Comparison of ENCODE assay signal across 8 cellular contexts in the genomic region with DNA sequence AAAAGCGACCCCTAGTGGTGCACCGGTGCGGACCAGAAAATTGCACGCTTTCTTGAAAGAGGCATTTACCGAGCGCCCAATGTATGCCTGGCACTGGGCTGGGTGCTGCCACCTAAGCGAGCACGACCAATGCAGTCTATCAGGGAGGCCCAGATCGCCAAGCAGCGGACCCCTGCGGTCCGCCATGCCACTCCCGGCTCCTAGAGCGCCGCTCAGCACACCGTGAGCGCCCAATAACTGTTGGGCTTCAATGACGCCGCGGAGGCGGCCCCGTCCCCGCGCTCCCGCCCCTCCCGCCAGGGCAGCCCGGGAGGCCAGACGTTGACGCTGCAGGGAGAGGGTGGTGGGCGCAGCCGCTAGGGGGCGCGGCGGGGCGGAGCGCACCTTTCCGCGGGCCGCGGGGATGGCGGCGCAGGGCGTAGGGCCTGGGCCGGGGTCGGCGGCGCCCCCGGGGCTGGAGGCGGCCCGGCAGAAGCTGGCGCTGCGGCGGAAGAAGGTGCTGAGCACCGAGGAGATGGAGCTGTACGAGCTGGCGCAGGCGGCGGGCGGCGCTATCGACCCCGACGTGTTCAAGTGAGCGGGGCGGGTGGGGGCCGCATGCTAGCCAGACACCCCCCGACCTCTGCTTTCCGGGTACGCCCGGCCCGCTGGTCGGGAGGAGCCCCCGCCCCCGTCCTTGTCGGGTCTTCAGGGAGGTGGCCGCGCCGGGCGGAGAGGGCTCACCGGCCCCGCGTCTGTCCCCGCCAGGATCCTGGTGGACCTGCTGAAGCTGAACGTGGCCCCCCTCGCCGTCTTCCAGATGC. TPM values are rescaled to one million over a fixed set of nuclear protein-coding genes. Genes with fewer than 3 reads are reported as not detected.
DNase-seq lines count a peak whose midpoint lies in the region; ATAC-seq and TF ChIP-seq lines count a peak whose summit lies in the region.
"Not testable (repeated sequence)": the region's sequence is repeated elsewhere in the genome, so short reads cannot be mapped to it uniquely, and the experiment has no call there.

A gene with protein sequence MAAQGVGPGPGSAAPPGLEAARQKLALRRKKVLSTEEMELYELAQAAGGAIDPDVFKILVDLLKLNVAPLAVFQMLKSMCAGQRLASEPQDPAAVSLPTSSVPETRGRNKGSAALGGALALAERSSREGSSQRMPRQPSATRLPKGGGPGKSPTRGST (plus strand): TSS at position 383 of the 803 bp plus-strand sequence. CDS start 21 bp downstream, at position 404.

- ATAC-seq in GM23338: peak; percentile 90
- ATAC-seq in naive thymus-derived CD8-positive, alpha-beta T cell: peak; percentile 83

- DNase-seq in EL (peak; percentile 84), GM23338 (ENCODE audit: low spot score) (peak; percentile 84), Kasumi-1 (lab: John Stamatoyannopoulos, UW) (peak; percentile 72 to 76), RKO (ENCODE audit: low spot score) (peak; percentile 87), fibroblast of lung (ENCODE audit: low read depth in 2 of 2) (peak; percentile 77 to 82)
- DNase-seq in activated T-helper 1 cell treated with anti-CD3 and anti-CD28 coated beads, Interleukin-12 subunit alpha, Interleukin-12 subunit beta, Interleukin-2, Interleukin-4 antibody, amounts not matched to agents 30 ng/mL and 10 ng/mL and 1 ng/mL, durations not matched to agents 14 hours and 24 hours and 36 hours (ENCODE audit: low spot score): peak; percentile 89
- peak; percentile 81 to 94 (median 90) for DNase-seq in naive thymus-derived CD8-positive, alpha-beta T cell
- peak; percentile 80 to 98 (median 90) for DNase-seq in stimulated activated naive CD4-positive, alpha-beta T cell (lab: John Stamatoyannopoulos, UW)

- not testable (repeated sequence) for H3K9me3 Mint-ChIP-seq in GM23338; activated T-helper 1 cell treated with anti-CD3 and anti-CD28 coated beads, Interleukin-12 subunit alpha, Interleukin-12 subunit beta, Interleukin-2, Interleukin-4 antibody, amounts not matched to agents 30 ng/mL and 10 ng/mL and 1 ng/mL, durations not matched to agents 14 hours and 24 hours and 36 hours; naive thymus-derived CD8-positive, alpha-beta T cell

- POLR2A ChIA-PET in naive thymus-derived CD8-positive, alpha-beta T cell (lab: Charles Lee): interaction anchor here (0.7 to 3.1 kb wide), 6 partner anchors 37 to 191 kb away, joined by 3 to 60 read pairs (median 4); partner anchors contain the start of genes CCDC74B and IMP4

- H3K27ac Mint-ChIP-seq in GM23338: peak within 1 kb of the TSS; percentile 99
- peak within 1 kb of the TSS; percentile 92 for H3K27ac Mint-ChIP-seq in activated T-helper 1 cell treated with anti-CD3 and anti-CD28 coated beads, Interleukin-12 subunit alpha, Interleukin-12 subunit beta, Interleukin-2, Interleukin-4 antibody, amounts not matched to agents 30 ng/mL and 10 ng/mL and 1 ng/mL, durations not matched to agents 14 hours and 24 hours and 36 hours
- H3K27ac Mint-ChIP-seq in naive thymus-derived CD8-positive, alpha-beta T cell: peak within 1 kb of the TSS; percentile 85 to 99 (median 96)

- not testable (repeated sequence) for H4K20me1 ChIP-seq in GM23338 (replicated peaks; ENCODE audit: insufficient read depth); fibroblast of lung (ENCODE audit: control insufficient read depth, extremely low read depth, insufficient read depth, low read length)

- TF ChIP-seq CTCF in GM23338 (conservative IDR thresholded peaks at IDR 0.05; ENCODE audit: low read depth in 2 of 2) (peak in 1 of 2 experiments; percentile 74), fibroblast of lung (conservative IDR thresholded peaks at IDR 0.05 in 1 of 2, IDR thresholded peaks at IDR 0.05 in 1 of 2; ENCODE audit: low read depth in 1 of 2, low read length in 2 of 2) (peak; percentile 42 to 48)

- H2AFZ ChIP-seq in GM23338: not testable (repeated sequence)
- H2AFZ ChIP-seq in fibroblast of lung (ENCODE audit: low read length): peak within 1 kb of the TSS; percentile 81

- H3K27ac ChIP-seq in GM23338 (ENCODE audit: low read depth) (peak within 1 kb of the TSS; percentile 66; the same call in 1 of the 2 replicates), fibroblast of lung (ENCODE audit: insufficient read depth, low read length) (peak within 1 kb of the TSS; percentile 90)

- H3K36me3 ChIP-seq in GM23338 (ENCODE audit: insufficient read depth); fibroblast of lung (ENCODE audit: control insufficient read depth, insufficient read depth, low read length): not testable (repeated sequence)

- not testable (repeated sequence) for H3K9me2 ChIP-seq in GM23338 (ENCODE audit: insufficient read depth)

- intact Hi-C loops in activated T-helper 1 cell treated with anti-CD3 and anti-CD28 coated beads, Interleukin-12 subunit alpha, Interleukin-12 subunit beta, Interleukin-2, Interleukin-4 antibody, amounts not matched to agents 30 ng/mL and 10 ng/mL and 1 ng/mL, durations not matched to agents 14 hours and 24 hours and 36 hours (cut with micrococcal nuclease): loop anchor here (1.0 to 5.0 kb wide), 9 partner anchors 35 to 1310 kb away; partner anchors contain the start of genes CCDC74B, IMP4, MZT2A and PTPN18

- H3K9ac ChIP-seq in fibroblast of lung (ENCODE audit: insufficient read depth, low read length): peak within 1 kb of the TSS; percentile 89

- peaks cover 11% of the 10 kb centered on the region for H3K27me3 Mint-ChIP-seq in GM23338 (ENCODE audit: insufficient read depth, low read depth, poor library complexity)
- H3K27me3 Mint-ChIP-seq in activated T-helper 1 cell treated with anti-CD3 and anti-CD28 coated beads, Interleukin-12 subunit alpha, Interleukin-12 subunit beta, Interleukin-2, Interleukin-4 antibody, amounts not matched to agents 30 ng/mL and 10 ng/mL and 1 ng/mL, durations not matched to agents 14 hours and 24 hours and 36 hours (ENCODE audit: insufficient read depth); naive thymus-derived CD8-positive, alpha-beta T cell: not testable (repeated sequence)

- H3K27me3 ChIP-seq in GM23338 (ENCODE audit: insufficient read depth); fibroblast of lung (ENCODE audit: control insufficient read depth, insufficient read depth, low read length): not testable (repeated sequence)

- H3K4me1 Mint-ChIP-seq in GM23338; activated T-helper 1 cell treated with anti-CD3 and anti-CD28 coated beads, Interleukin-12 subunit alpha, Interleukin-12 subunit beta, Interleukin-2, Interleukin-4 antibody, amounts not matched to agents 30 ng/mL and 10 ng/mL and 1 ng/mL, durations not matched to agents 14 hours and 24 hours and 36 hours (ENCODE audit: low read depth): not testable (repeated sequence)
- H3K4me1 Mint-ChIP-seq in naive thymus-derived CD8-positive, alpha-beta T cell: peaks cover 5 to 40% (median 35%) of the 10 kb centered on the region in 4 donors

- not testable (repeated sequence) for H3F3A ChIP-seq in GM23338 (replicated peaks; ENCODE audit: low read depth)

- H3K9me3 ChIP-seq in fibroblast of lung (ENCODE audit: control insufficient read depth, insufficient read depth, low read depth, low read length): not testable (repeated sequence)

- H3K4me3 Mint-ChIP-seq in GM23338: peak within 1 kb of the TSS; percentile 99
- peak within 1 kb of the TSS; percentile 93 for H3K4me3 Mint-ChIP-seq in activated T-helper 1 cell treated with anti-CD3 and anti-CD28 coated beads, Interleukin-12 subunit alpha, Interleukin-12 subunit beta, Interleukin-2, Interleukin-4 antibody, amounts not matched to agents 30 ng/mL and 10 ng/mL and 1 ng/mL, durations not matched to agents 14 hours and 24 hours and 36 hours
- H3K4me3 Mint-ChIP-seq in naive thymus-derived CD8-positive, alpha-beta T cell: peak within 1 kb of the TSS; percentile 87 to 95 (median 91)

- H3K4me3 ChIP-seq in GM23338: peak within 1 kb of the TSS; percentile 98
- peak within 1 kb of the TSS; percentile 81 to 97 (median 89) for H3K4me3 ChIP-seq in fibroblast of lung (replicated peaks in 1 of 4; ENCODE audit: control extremely low read depth in 1 of 4, insufficient read depth in 1 of 4, low read depth in 3 of 4, low read length in 4 of 4)

- H3K4me1 ChIP-seq in GM23338 (ENCODE audit: insufficient read depth); fibroblast of lung (ENCODE audit: control insufficient read depth, extremely low read depth, insufficient read depth, low read length): not testable (repeated sequence)

- H3K4me2 ChIP-seq in GM23338 (peak within 1 kb of the TSS; percentile 96), fibroblast of lung (ENCODE audit: extremely low read depth, insufficient read depth, low read length) (peak within 1 kb of the TSS; percentile 84)

- H3K79me2 ChIP-seq in GM23338 (replicated peaks; ENCODE audit: insufficient read depth) (peaks cover 45% of the 10 kb centered on the region), fibroblast of lung (ENCODE audit: control insufficient read depth, insufficient read depth, low read length) (peaks cover 59% of the 10 kb centered on the region)

- H3K36me3 Mint-ChIP-seq in GM23338 (ENCODE audit: low read depth); activated T-helper 1 cell treated with anti-CD3 and anti-CD28 coated beads, Interleukin-12 subunit alpha, Interleukin-12 subunit beta, Interleukin-2, Interleukin-4 antibody, amounts not matched to agents 30 ng/mL and 10 ng/mL and 1 ng/mL, durations not matched to agents 14 hours and 24 hours and 36 hours (ENCODE audit: low read depth); naive thymus-derived CD8-positive, alpha-beta T cell: not testable (repeated sequence)

TF ChIP-seq in GM23338, 12 proteins besides CTCF, POLR2A, EP300 and RAD21:
- TF ChIP-seq CREB1 (CRISPR knock-in tag; IDR thresholded peaks at IDR 0.05; ENCODE audit: low read depth): peak; percentile 78

RNA-seq across cellular contexts. Expression of the gene that starts here (rescaled TPM):
- 60.0 and 70.9 TPM in 2 replicates for total RNA-seq in GM23338 (2014; rRNA removed; shearing (Covaris generic))
- polyA plus RNA-seq in GM23338 (2016; fragmentation: Nextera tagmentation; extraction: Ambion mirVana): 233 and 263 TPM in 2 replicates
- 289 and 294 TPM in 2 replicates for total RNA-seq in activated T-helper 1 cell treated with anti-CD3 and anti-CD28 coated beads, Interleukin-12 subunit alpha, Interleukin-12 subunit beta, Interleukin-2, Interleukin-4 antibody, amounts not matched to agents 30 ng/mL and 10 ng/mL and 1 ng/mL, durations not matched to agents 14 hours and 24 hours and 36 hours
- 134 and 254 TPM in 2 replicates for total RNA-seq in fibroblast of lung
- 47.7 and 54.0 TPM in 2 replicates for polyA plus RNA-seq in fibroblast of lung
- 229 and 313 TPM in 2 replicates for polyA plus RNA-seq in fibroblast of lung (2012)
- polyA minus RNA-seq in fibroblast of lung (ENCODE audit: low replicate concordance): 5.1 and 11.6 TPM in 2 replicates
- total RNA-seq in naive thymus-derived CD8-positive, alpha-beta T cell: 100 to 1,000 TPM; 208 to 217 TPM
- polyA plus RNA-seq in naive thymus-derived CD8-positive, alpha-beta T cell: 100 to 1,000 TPM; 171 to 189 (median 180) TPM

Comparison
In these comparisons a context has a peak if more than half of its experiments do, and no peak if none do; other contexts are left out.
1. Peak in every context shown above with its lines: DNase-seq, ATAC-seq, H3K4me3 ChIP-seq and H3K27ac ChIP-seq.